Comparison of ENCODE assay signal across 18 cellular contexts in genomic region chr16:55773859-55774549, GRCh38. TPM values are rescaled to one million over a fixed set of nuclear protein-coding genes. Genes with fewer than 3 reads are reported as not detected.
DNase-seq lines count a peak whose midpoint lies in the region; ATAC-seq and TF ChIP-seq lines count a peak whose summit lies in the region.
"Had no signal": no experiment of that assay in that cellular context is flagged by ENCODE, and none has a peak within 500 bp of the region (broad histone marks: within the 10 kb centered on the region; RNA-seq: fewer than 3 reads in every experiment).

No MANE protein-coding gene starts in this region.

- H3K27me3 ChIP-seq in mammary epithelial cell (ENCODE audit: insufficient read depth, low read length) (no peaks in the 10 kb centered on the region), suprapubic skin (no peaks in the 10 kb centered on the region), colonic mucosa (no peaks in the 10 kb centered on the region)

- 40% methylated on average over 13 of the region's 14 CpGs for WGBS in mammary epithelial cell (ENCODE audit: low coverage, missing lambda C conversion rate)
- 46% methylated on average over 13 of the region's 14 CpGs for WGBS in suprapubic skin

- DNase-seq in AG08395 (ENCODE audit: low spot score) (peak; percentile 37), mammary epithelial cell (peak; percentile 63), mucosa of gallbladder (ENCODE audit: low spot score) (peak; percentile 53), suprapubic skin (ENCODE audit: low spot score in 2 of 2) (no peak), left colon (no peak), colonic mucosa (no peak)
- DNase-seq in activated CD8-positive, alpha-beta memory T cell treated with anti-CD3 and anti-CD28 coated beads, Interleukin-2, amount 50 U/mL, for 4 hours, result no peak
- DNase-seq: COR-L47, DMS53, KBM-7, NCI-H1048, NCI-H1436 treated with DMSO at 0.1 percent for 48 hours, NCI-H510A treated with DMSO at 0.1 percent for 48 hours, NCI-H82 had no signal

- BruUV-seq in mammary epithelial cell (replicated peaks; lab: Mats Ljungman, UMichigan), result no TSS peak

- H3K4me3 ChIP-seq in HEK293 (ENCODE audit: low read depth, low read length) (no peak overlapping the region), mammary epithelial cell (replicated peaks in 1 of 3; ENCODE audit: insufficient read depth in 1 of 3, low read depth in 2 of 3, low read length in 3 of 3) (no peak overlapping the region), suprapubic skin (no peak overlapping the region), colonic mucosa (no peak overlapping the region)
- H3K4me3 ChIP-seq: HAP-1 had no signal

- intact Hi-C loops in mammary epithelial cell (cut with micrococcal nuclease) (no loop called here), left colon (cut with DNase I, micrococcal nuclease) (no loop called here), colonic mucosa (cut with DNase I) (no loop called here)

- ATAC-seq in left colon, result no peak
- ATAC-seq: Right ventricle myocardium inferior had no signal

- H3K27ac ChIP-seq in HEK293 (ENCODE audit: extremely low read depth, low read depth, low read length) (no peak overlapping the region), mammary epithelial cell (ENCODE audit: insufficient read depth, low read depth, low read length) (no peak overlapping the region), suprapubic skin (no peak overlapping the region), colonic mucosa (no peak overlapping the region)
- H3K27ac ChIP-seq: HL-60 had no signal

- CTCF ChIA-PET in HEK293 (lab: Yijun Ruan, JAX), result interaction anchor here (0.6 kb wide), 1 partner anchor 291 kb away, joined by 3 read pairs; no protein-coding TSS in a partner anchor
- CTCF ChIA-PET in mammary epithelial cell (lab: Charles Lee; ENCODE audit: low non-redundant PET), result no interaction called here

- TF ChIP-seq CTCF in HEK293 (tag by site-specific recombination; IDR thresholded peaks at IDR 0.05), result no peak
- no peak for TF ChIP-seq CTCF in mammary epithelial cell (conservative IDR thresholded peaks at IDR 0.05 in 1 of 2, IDR thresholded peaks at IDR 0.05 in 1 of 2; ENCODE audit: extremely low read depth in 1 of 2, insufficient read depth in 1 of 2, low read depth in 1 of 2, low read length in 2 of 2)
- no peak for TF ChIP-seq CTCF in suprapubic skin (IDR thresholded peaks at IDR 0.05)
- no peak for TF ChIP-seq CTCF in colonic mucosa (IDR thresholded peaks at IDR 0.05)

- in situ Hi-C loops in mammary epithelial cell (cut with MboI; ENCODE audit: low sequenced_read_pairs in 2 of 2), result no loop called here

- no peaks in the 10 kb centered on the region for H3K79me2 ChIP-seq in mammary epithelial cell (ENCODE audit: insufficient read depth, low read length)

- TF ChIP-seq EP300 in suprapubic skin (IDR thresholded peaks at IDR 0.05), result no peak

- POLR2A ChIA-PET in HEK293 (lab: Yijun Ruan, JAX), result no interaction called here

- H3K9me3 ChIP-seq in HEK293 (ENCODE audit: control insufficient read depth, insufficient read depth, low read depth, low read length) (no peaks in the 10 kb centered on the region), mammary epithelial cell (replicated peaks; ENCODE audit: insufficient read depth, low read length) (no peaks in the 10 kb centered on the region), suprapubic skin (no peaks in the 10 kb centered on the region), colonic mucosa (no peaks in the 10 kb centered on the region)
- H3K9me3 ChIP-seq: HAP-1 had no signal

- no peak for TF ChIP-seq POLR2A in suprapubic skin (IDR thresholded peaks at IDR 0.05)

- dilution Hi-C loops in mammary epithelial cell (cut with HindIII; ENCODE audit: low sequenced_read_pairs), result no loop called here

- H3K36me3 ChIP-seq in HEK293 (ENCODE audit: control insufficient read depth in 2 of 2, insufficient read depth in 1 of 2, low read length in 2 of 2), result no peaks in the 10 kb centered on the region
- no peaks in the 10 kb centered on the region for H3K36me3 ChIP-seq in mammary epithelial cell (ENCODE audit: insufficient read depth, low read length)
- no peaks in the 10 kb centered on the region for H3K36me3 ChIP-seq in suprapubic skin
- H3K36me3 ChIP-seq in colonic mucosa, result no peaks in the 10 kb centered on the region
- H3K36me3 ChIP-seq: HAP-1 had no signal

- no peaks in the 10 kb centered on the region for H4K20me1 ChIP-seq in mammary epithelial cell (ENCODE audit: insufficient read depth, low read length)

- no peak overlapping the region for H2AFZ ChIP-seq in mammary epithelial cell (ENCODE audit: low read depth, low read length)

- peak overlapping the region; percentile 28 for H3K4me2 ChIP-seq in mammary epithelial cell (ENCODE audit: insufficient read depth, low read depth, low read length)

- H3K9ac ChIP-seq in mammary epithelial cell (ENCODE audit: insufficient read depth, low read length) (no peak overlapping the region), colonic mucosa (ENCODE audit: low read depth in 2 of 2, low read length in 2 of 2) (no peak overlapping the region)

- H3K4me1 ChIP-seq in HEK293 (ENCODE audit: control insufficient read depth, insufficient read depth, low read length) (no peaks in the 10 kb centered on the region), mammary epithelial cell (ENCODE audit: insufficient read depth, low read length) (peaks cover 5% of the 10 kb centered on the region), suprapubic skin (no peaks in the 10 kb centered on the region), colonic mucosa (no peaks in the 10 kb centered on the region)
- H3K4me1 ChIP-seq: HAP-1 had no signal

TF ChIP-seq in HEK293, 187 proteins besides CTCF, POLR2A, EP300 and RAD21:
- TF ChIP-seq ZNF335 (tag by site-specific recombination; conservative IDR thresholded peaks at IDR 0.05) (peak; percentile 21), ZNF660 (tag by site-specific recombination; IDR thresholded peaks at IDR 0.05) (0 out of 2 replicates have a peak, but pooled peaks have one; percentile 30), PRDM4 (tag by site-specific recombination; IDR thresholded peaks at IDR 0.05) (no peak)

RNA-seq across cellular contexts. Expression of gene CES1, which starts 58.9 kb away (rescaled TPM):
- total RNA-seq in mammary epithelial cell (under 1 TPM in 1 of 2 donors, not detected in 1; 0.50 TPM), mucosa of gallbladder (704 TPM), suprapubic skin (1 to 10 TPM; 3.0 to 6.0 (median 3.5) TPM), left colon (10 to 100 TPM in 1 of 2 donors, 1 to 10 TPM in 1; 2.8 to 33.4 TPM), colonic mucosa (10 to 100 TPM in 1 of 2 donors, 1 to 10 TPM in 1; 9.1 to 19.2 TPM)
- polyA plus RNA-seq in mammary epithelial cell, result 0.07 TPM
- polyA minus RNA-seq in mammary epithelial cell, result not detected

Comparison
In these comparisons a context has a peak if more than half of its experiments do, and no peak if none do; other contexts are left out.
1. DNase-seq: peak in AG08395 (single experiment), mammary epithelial cell (single experiment) and mucosa of gallbladder (single experiment); none in activated CD8-positive, alpha-beta memory T cell treated with anti-CD3 and anti-CD28 coated beads, Interleukin-2, amount 50 U/mL, for 4 hours (single experiment), suprapubic skin (0 of 2), left colon (0 of 2) and colonic mucosa (single experiment).
2. RNA of gene CES1, which starts 58.9 kb away (total RNA-seq): 704 TPM in mucosa of gallbladder (single experiment); 2.8 to 33.4 TPM in left colon, 9.1 to 19.2 TPM in colonic mucosa, 3.0 to 6.0 TPM in suprapubic skin and 0.50 TPM in mammary epithelial cell; every median in the first group is over 10 times any median in the second.